25 cellular contexts compared by ENCODE assay signal in genomic region chrX:17164936-17165335, GRCh38.
DNase-seq lines count a peak whose midpoint lies in the region; ATAC-seq, FAIRE-seq and TF ChIP-seq lines count a peak whose summit lies in the region.
"Had no signal": no experiment of that assay in that cellular context is flagged by ENCODE, and none has a peak within 500 bp of the region (broad histone marks: within the 10 kb centered on the region; RNA-seq: fewer than 3 reads in every experiment).

No MANE protein-coding gene starts in this region.

- no peak overlapping the region for H2BK12ac ChIP-seq in H1 (ENCODE audit: low read depth, low read length)

- no peak overlapping the region for H3K14ac ChIP-seq in H1 (ENCODE audit: insufficient read length)

- peak; percentile 36 for FAIRE-seq in H1 (lab: Jason Lieb, UNC)
- FAIRE-seq: GM12891, H54 had no signal

- H3K9me3 ChIP-seq in mammary epithelial cell (replicated peaks; ENCODE audit: insufficient read depth, low read length): peaks cover 7% of the 10 kb centered on the region
- H3K9me3 ChIP-seq in breast epithelium: peaks cover 9 to 47% of the 10 kb centered on the region in 2 donors
- H3K9me3 ChIP-seq in H1 (ENCODE audit: insufficient read depth in 2 of 2, low read depth in 1 of 2, low read length in 1 of 2): peaks cover 11% of the 10 kb centered on the region in 2 experiments; a peak in 3 of 4 replicates
- no peaks in the 10 kb centered on the region for H3K9me3 ChIP-seq in uterus
- H3K9me3 ChIP-seq: BE2C had no signal

- TF ChIP-seq RAD21 in H1 (IDR thresholded peaks at IDR 0.05 in 1 of 2, conservative IDR thresholded peaks at IDR 0.05 in 1 of 2; ENCODE audit: low read depth in 2 of 2, low read length in 2 of 2): no peak

- H2BK120ac ChIP-seq in H1 (replicated peaks; ENCODE audit: low read depth, low read length): no peak overlapping the region

- no peak overlapping the region for H4K5ac ChIP-seq in H1 (ENCODE audit: insufficient read length, low read depth, low read length)

- H2BK20ac ChIP-seq in H1 (ENCODE audit: low read length): no peak overlapping the region

- DNase-seq in mammary epithelial cell: peak; percentile 57
- no peak for DNase-seq in breast epithelium (ENCODE audit: low spot score in 2 of 2)
- no peak for DNase-seq in H1 (ENCODE audit: low read depth in 1 of 2, low spot score in 2 of 2)
- peak; percentile 37 for DNase-seq in kidney tubule cell (ENCODE audit: low spot score)
- DNase-seq in kidney glomerular epithelial cell (lab: John Stamatoyannopoulos, UW): no peak
- DNase-seq in uterus: no peak
- DNase-seq: 8988T; ACHN; BE2C; CD8-positive, alpha-beta memory T cell; DMS 273 treated with DMSO at 0.1 percent for 48 hours; DMS79; GF-D8; IMR-90; KG1; MM.1S; NCI-H2029 treated with DMSO at 0.1 percent for 48 hours; NCI-H446 treated with DMSO at 0.1 percent for 48 hours; NCI-H526; NCI-H82; NK-92 treated with Interleukin-12 subunit alpha and Interleukin-12 subunit beta, amount 100 ng/mL, for 24 hours; PC-3 had no signal

- dilution Hi-C loops in mammary epithelial cell (cut with HindIII; ENCODE audit: low sequenced_read_pairs): no loop called here

- no peaks in the 10 kb centered on the region for H3K23me2 ChIP-seq in H1 (ENCODE audit: low read depth, low read length)

- ATAC-seq in GM19467 (IDR thresholded peaks at IDR 0.05; ENCODE audit: unreplicated experiment): no peak
- ATAC-seq: PC-3 had no signal

- H3K4ac ChIP-seq in H1 (replicated peaks; ENCODE audit: insufficient read length, low read depth, low read length): no peak overlapping the region

- POLR2A ChIA-PET in H1 (lab: Charles Lee; ENCODE audit: partially characterized antibody): no interaction called here

- no peak overlapping the region for H2BK5ac ChIP-seq in H1 (ENCODE audit: low read depth, low read length)

- no peak overlapping the region for H3K9ac ChIP-seq in mammary epithelial cell (ENCODE audit: insufficient read depth, low read length)
- no peak overlapping the region for H3K9ac ChIP-seq in H1 (replicated peaks in 1 of 4; ENCODE audit: extremely low read depth in 1 of 4, low read depth in 3 of 4, low read length in 3 of 4)

- H3K4me3 ChIP-seq in mammary epithelial cell (replicated peaks in 1 of 3; ENCODE audit: insufficient read depth in 1 of 3, low read depth in 2 of 3, low read length in 3 of 3): no peak overlapping the region
- no peak overlapping the region for H3K4me3 ChIP-seq in breast epithelium
- H3K4me3 ChIP-seq in H1 (ENCODE audit: extremely low read depth in 1 of 4, insufficient read depth in 2 of 4, low read depth in 3 of 4, low read length in 4 of 4): no peak overlapping the region
- H3K4me3 ChIP-seq in uterus: no peak overlapping the region

- BruUV-seq in mammary epithelial cell (replicated peaks; lab: Mats Ljungman, UMichigan): no TSS peak

- 73% methylated on average over 1 of the region's 1 CpG for WGBS in mammary epithelial cell (ENCODE audit: low coverage, missing lambda C conversion rate)
- WGBS in H1 (ENCODE audit: extremely low coverage in 1 of 2, insufficient coverage in 1 of 2, insufficient read length in 1 of 2, insufficient replicate concordance in 2 of 2, low coverage in 1 of 2, low lambda C conversion rate in 2 of 2, missing lambda C conversion rate in 1 of 2), 2 experiments: no CpG with 5 or more reads among the region's 1 CpG

- no peak overlapping the region for H3K4me2 ChIP-seq in mammary epithelial cell (ENCODE audit: insufficient read depth, low read depth, low read length)
- H3K4me2 ChIP-seq in H1 (ENCODE audit: insufficient read depth in 1 of 2, low read depth in 2 of 2, low read length in 2 of 2): no peak overlapping the region

- CTCF ChIA-PET in mammary epithelial cell (lab: Charles Lee; ENCODE audit: low non-redundant PET) (no interaction called here), H1 (lab: Charles Lee; ENCODE audit: partially characterized antibody) (interaction anchor here (1.0 kb wide), 1 partner anchor 43 kb away, joined by 3 read pairs; no protein-coding TSS in a partner anchor)

- H4K20me1 ChIP-seq in mammary epithelial cell (ENCODE audit: insufficient read depth, low read length): no peaks in the 10 kb centered on the region
- no peaks in the 10 kb centered on the region for H4K20me1 ChIP-seq in H1 (replicated peaks in 1 of 2; ENCODE audit: control insufficient read depth in 1 of 2, insufficient read depth in 2 of 2, low read length in 2 of 2)

- no peak overlapping the region for H3K23ac ChIP-seq in H1 (ENCODE audit: insufficient read length)

- TF ChIP-seq CTCF in mammary epithelial cell (conservative IDR thresholded peaks at IDR 0.05 in 1 of 2, IDR thresholded peaks at IDR 0.05 in 1 of 2; ENCODE audit: extremely low read depth in 1 of 2, insufficient read depth in 1 of 2, low read depth in 1 of 2, low read length in 2 of 2) (no peak), breast epithelium (IDR thresholded peaks at IDR 0.05) (no peak), H1 (IDR thresholded peaks at IDR 0.05; ENCODE audit: control extremely low read depth in 1 of 3, insufficient read depth in 1 of 3, low read depth in 1 of 3, low read length in 3 of 3) (no peak), uterus (IDR thresholded peaks at IDR 0.05) (no peak)

- H3K27ac ChIP-seq in mammary epithelial cell (ENCODE audit: insufficient read depth, low read depth, low read length): no peak overlapping the region
- H3K27ac ChIP-seq in breast epithelium: no peak overlapping the region
- H3K27ac ChIP-seq in H1 (ENCODE audit: low read depth, low read length): no peak overlapping the region
- H3K27ac ChIP-seq in uterus: peak overlapping the region in 1 of 2 donors; percentile 43

- H3K27me3 ChIP-seq in mammary epithelial cell (ENCODE audit: insufficient read depth, low read length) (peaks cover 2% of the 10 kb centered on the region), breast epithelium (no peaks in the 10 kb centered on the region), H1 (replicated peaks in 1 of 4; ENCODE audit: control insufficient read depth in 3 of 4, extremely low read depth in 1 of 4, insufficient read depth in 3 of 4, low read length in 3 of 4) (no peaks in the 10 kb centered on the region), uterus (no peaks in the 10 kb centered on the region)
- H3K27me3 ChIP-seq: BE2C had no signal

- H3K79me2 ChIP-seq in mammary epithelial cell (ENCODE audit: insufficient read depth, low read length): no peaks in the 10 kb centered on the region
- no peaks in the 10 kb centered on the region for H3K79me2 ChIP-seq in H1 (ENCODE audit: control insufficient read depth in 1 of 2, insufficient read depth in 2 of 2, low read length in 2 of 2)

- intact Hi-C loops in mammary epithelial cell (cut with micrococcal nuclease): loop anchor here (10.0 kb wide), 1 partner anchor 370 kb away; no protein-coding TSS in a partner anchor
- intact Hi-C loops in breast epithelium (cut with DNase I; ENCODE audit: low total_unique reads): no loop called here
- intact Hi-C loops in uterus (cut with DNase I; ENCODE audit: low total_unique reads): no loop called here

- no peak overlapping the region for H4K8ac ChIP-seq in H1 (ENCODE audit: extremely low read depth, insufficient read depth, low read length)

- no peak overlapping the region for H4K91ac ChIP-seq in H1 (replicated peaks; ENCODE audit: insufficient read length, low read length)

- no peak overlapping the region for H3K18ac ChIP-seq in H1 (ENCODE audit: extremely low read depth, low read length)

- no peak for TF ChIP-seq EP300 in H1 (IDR thresholded peaks at IDR 0.05; ENCODE audit: borderline replicate concordance in 1 of 2, low read depth in 2 of 2, low read length in 2 of 2)

- no peak overlapping the region for H2AFZ ChIP-seq in mammary epithelial cell (ENCODE audit: low read depth, low read length)
- H2AFZ ChIP-seq in H1 (ENCODE audit: low read length): no peak overlapping the region

- H2AK5ac ChIP-seq in H1 (ENCODE audit: low read depth, low read length): no peak overlapping the region

- in situ Hi-C loops in mammary epithelial cell (cut with MboI; ENCODE audit: low sequenced_read_pairs in 2 of 2): no loop called here

- TF ChIP-seq POLR2A in breast epithelium (IDR thresholded peaks at IDR 0.05) (no peak), H1 (IDR thresholded peaks at IDR 0.05; ENCODE audit: control extremely low read depth in 1 of 2, low read depth in 2 of 2, low read length in 2 of 2) (no peak), uterus (IDR thresholded peaks at IDR 0.05) (no peak)

- H3K56ac ChIP-seq in H1 (replicated peaks; ENCODE audit: insufficient read length, low read depth, low read length): no peak overlapping the region

- H3K36me3 ChIP-seq in mammary epithelial cell (ENCODE audit: insufficient read depth, low read length) (no peaks in the 10 kb centered on the region), breast epithelium (no peaks in the 10 kb centered on the region), H1 (ENCODE audit: control insufficient read depth in 2 of 4, insufficient read depth in 4 of 4, low read length in 3 of 4) (no peaks in the 10 kb centered on the region; a peak in 1 of 8 replicates), uterus (no peaks in the 10 kb centered on the region)
- H3K36me3 ChIP-seq: BE2C had no signal

- H3K4me1 ChIP-seq in mammary epithelial cell (ENCODE audit: insufficient read depth, low read length) (no peaks in the 10 kb centered on the region), breast epithelium (no peaks in the 10 kb centered on the region), H1 (replicated peaks in 1 of 4; ENCODE audit: control insufficient read depth in 3 of 4, insufficient read depth in 4 of 4, low read length in 3 of 4) (no peaks in the 10 kb centered on the region), uterus (no peaks in the 10 kb centered on the region)
- H3K4me1 ChIP-seq: BE2C had no signal

- H3K79me1 ChIP-seq in H1 (ENCODE audit: low read depth, low read length): no peaks in the 10 kb centered on the region

- no peak overlapping the region for H2BK15ac ChIP-seq in H1 (ENCODE audit: low read length)

TF ChIP-seq in H1, 55 proteins besides CTCF, POLR2A, EP300 and RAD21 (continues in another document):
- no peak for TF ChIP-seq HDAC6 (IDR thresholded peaks at IDR 0.05; ENCODE audit: low read depth, low read length)
- no peak for TF ChIP-seq MAFK (IDR thresholded peaks at IDR 0.05; ENCODE audit: low read depth, low read length)
- TF ChIP-seq YY1 (IDR thresholded peaks at IDR 0.05; ENCODE audit: low read depth, low read length): no peak

Comparison
In these comparisons a context has a peak if more than half of its experiments do, and no peak if none do; other contexts are left out.
1. DNase-seq: peak in mammary epithelial cell (single experiment) and kidney tubule cell (single experiment); none in breast epithelium (0 of 2), H1 (0 of 2), kidney glomerular epithelial cell (single experiment) and uterus (0 of 2).